In genomic region chr17:30708241-30709078, GRCh38 we compare ENCODE assay signal across 8 cellular contexts.
DNase-seq lines count a peak whose midpoint lies in the region; ATAC-seq and TF ChIP-seq lines count a peak whose summit lies in the region.
"Not testable (repeated sequence)": the region's sequence is repeated elsewhere in the genome, so short reads cannot be mapped to it uniquely, and the experiment has no call there.

No MANE protein-coding gene starts in this region.

- ATAC-seq in GM21390 (IDR thresholded peaks at IDR 0.05; ENCODE audit: unreplicated experiment): peak; percentile 54

- CTCF ChIA-PET in BJ (lab: Yijun Ruan, JAX): not testable (repeated sequence)

- peak; percentile 53 for DNase-seq in BJ (ENCODE audit: low read depth)
- peak; percentile 96 for DNase-seq in NCI-H1092 (lab: John Stamatoyannopoulos, UW)
- DNase-seq in activated T-helper 1 cell treated with anti-CD3 and anti-CD28 coated beads, Interleukin-12 subunit alpha, Interleukin-12 subunit beta, Interleukin-2, Interleukin-4 antibody, amounts not matched to agents 30 ng/mL and 10 ng/mL and 1 ng/mL, durations not matched to agents 14 hours and 24 hours and 36 hours (ENCODE audit: low spot score): peak; percentile 59
- DNase-seq in epithelial cell of prostate (ENCODE audit: low read depth, low spot score): peak; percentile 44
- peak; percentile 92 for DNase-seq in medulla oblongata (ENCODE audit: extremely low spot score)
- peak; percentile 69 to 71 for DNase-seq in stimulated activated CD4-positive, alpha-beta T cell treated with anti-CD3 and anti-CD28 coated beads, Interleukin-2, amount 100 ng/mL, for 24 hours

- POLR2A ChIA-PET in BJ (lab: Charles Lee): interaction anchor here (1.0 kb wide), 1 partner anchor 108 kb away, joined by 3 read pairs; no protein-coding TSS in a partner anchor

- intact Hi-C loops in activated T-helper 1 cell treated with anti-CD3 and anti-CD28 coated beads, Interleukin-12 subunit alpha, Interleukin-12 subunit beta, Interleukin-2, Interleukin-4 antibody, amounts not matched to agents 30 ng/mL and 10 ng/mL and 1 ng/mL, durations not matched to agents 14 hours and 24 hours and 36 hours (cut with micrococcal nuclease): not testable (repeated sequence)

- not testable (repeated sequence) for H3K36me3 ChIP-seq in BJ (ENCODE audit: control insufficient read depth, insufficient read depth, low read length)

- not testable (repeated sequence) for H3K36me3 Mint-ChIP-seq in activated T-helper 1 cell treated with anti-CD3 and anti-CD28 coated beads, Interleukin-12 subunit alpha, Interleukin-12 subunit beta, Interleukin-2, Interleukin-4 antibody, amounts not matched to agents 30 ng/mL and 10 ng/mL and 1 ng/mL, durations not matched to agents 14 hours and 24 hours and 36 hours (ENCODE audit: low read depth)

- H3K4me3 ChIP-seq in BJ (ENCODE audit: low read depth, low read length): peak overlapping the region; percentile 55

- peak overlapping the region; percentile 9 for H3K27ac ChIP-seq in epithelial cell of prostate

- H3K4me3 Mint-ChIP-seq in activated T-helper 1 cell treated with anti-CD3 and anti-CD28 coated beads, Interleukin-12 subunit alpha, Interleukin-12 subunit beta, Interleukin-2, Interleukin-4 antibody, amounts not matched to agents 30 ng/mL and 10 ng/mL and 1 ng/mL, durations not matched to agents 14 hours and 24 hours and 36 hours: peak overlapping the region; percentile 88

- H3K27me3 Mint-ChIP-seq in activated T-helper 1 cell treated with anti-CD3 and anti-CD28 coated beads, Interleukin-12 subunit alpha, Interleukin-12 subunit beta, Interleukin-2, Interleukin-4 antibody, amounts not matched to agents 30 ng/mL and 10 ng/mL and 1 ng/mL, durations not matched to agents 14 hours and 24 hours and 36 hours (ENCODE audit: insufficient read depth): peaks cover 66% of the 10 kb centered on the region

- not testable (repeated sequence) for TF ChIP-seq CTCF in BJ (IDR thresholded peaks at IDR 0.05; ENCODE audit: insufficient read depth, low read depth, low read length)

- H3K27ac Mint-ChIP-seq in activated T-helper 1 cell treated with anti-CD3 and anti-CD28 coated beads, Interleukin-12 subunit alpha, Interleukin-12 subunit beta, Interleukin-2, Interleukin-4 antibody, amounts not matched to agents 30 ng/mL and 10 ng/mL and 1 ng/mL, durations not matched to agents 14 hours and 24 hours and 36 hours: peak overlapping the region; percentile 71

- TF ChIP-seq POLR2A in Raji (IDR thresholded peaks at IDR 0.05; ENCODE audit: insufficient read depth, low read depth, low read length): peak; percentile 55

- not testable (repeated sequence) for H3K9me3 Mint-ChIP-seq in activated T-helper 1 cell treated with anti-CD3 and anti-CD28 coated beads, Interleukin-12 subunit alpha, Interleukin-12 subunit beta, Interleukin-2, Interleukin-4 antibody, amounts not matched to agents 30 ng/mL and 10 ng/mL and 1 ng/mL, durations not matched to agents 14 hours and 24 hours and 36 hours

- H3K27me3 ChIP-seq in BJ (ENCODE audit: control insufficient read depth, insufficient read depth, low read length): peaks cover 10% of the 10 kb centered on the region

- peaks cover 19% of the 10 kb centered on the region for H3K4me1 Mint-ChIP-seq in activated T-helper 1 cell treated with anti-CD3 and anti-CD28 coated beads, Interleukin-12 subunit alpha, Interleukin-12 subunit beta, Interleukin-2, Interleukin-4 antibody, amounts not matched to agents 30 ng/mL and 10 ng/mL and 1 ng/mL, durations not matched to agents 14 hours and 24 hours and 36 hours (ENCODE audit: low read depth)

Comparison
In these comparisons a context has a peak if more than half of its experiments do, and no peak if none do; other contexts are left out.
1. Peak in every context shown above with its lines: DNase-seq, ATAC-seq, H3K4me3 ChIP-seq and H3K27ac ChIP-seq.
2. DNase-seq: peak in every context shown above with its lines; median percentile 96 in NCI-H1092; 92 in medulla oblongata; 70 in stimulated activated CD4-positive, alpha-beta T cell treated with anti-CD3 and anti-CD28 coated beads, Interleukin-2, amount 100 ng/mL, for 24 hours; 59 in activated T-helper 1 cell treated with anti-CD3 and anti-CD28 coated beads, Interleukin-12 subunit alpha, Interleukin-12 subunit beta, Interleukin-2, Interleukin-4 antibody, amounts not matched to agents 30 ng/mL and 10 ng/mL and 1 ng/mL, durations not matched to agents 14 hours and 24 hours and 36 hours; 53 in BJ; 44 in epithelial cell of prostate.